10 cellular contexts compared by ENCODE assay signal in genomic region chr7:4774007-4774406, GRCh38. TPM values are rescaled to one million over a fixed set of nuclear protein-coding genes. Genes with fewer than 3 reads are reported as not detected.
DNase-seq lines count a peak whose midpoint lies in the region; ATAC-seq, FAIRE-seq and TF ChIP-seq lines count a peak whose summit lies in the region.
"Had no signal": no experiment of that assay in that cellular context is flagged by ENCODE, and none has a peak within 500 bp of the region (broad histone marks: within the 10 kb centered on the region; RNA-seq: fewer than 3 reads in every experiment).

No MANE protein-coding gene starts in this region.

- peak overlapping the region; percentile 98 for H3K4me3 Mint-ChIP-seq in activated naive CD4-positive, alpha-beta T cell treated with anti-CD3 and anti-CD28 coated beads for 36 hours
- H3K4me3 Mint-ChIP-seq in activated CD4-positive, alpha-beta memory T cell treated with anti-CD3 and anti-CD28 coated beads for 36 hours = peak overlapping the region; percentile 95

- H3K9me3 Mint-ChIP-seq in activated naive CD4-positive, alpha-beta T cell treated with anti-CD3 and anti-CD28 coated beads for 36 hours = no peaks in the 10 kb centered on the region
- no peaks in the 10 kb centered on the region for H3K9me3 Mint-ChIP-seq in activated CD4-positive, alpha-beta memory T cell treated with anti-CD3 and anti-CD28 coated beads for 36 hours

- CTCF ChIA-PET in activated naive CD4-positive, alpha-beta T cell treated with anti-CD3 and anti-CD28 coated beads for 36 hours (lab: Charles Lee) = no interaction called here
- CTCF ChIA-PET in activated CD4-positive, alpha-beta memory T cell treated with anti-CD3 and anti-CD28 coated beads for 36 hours (lab: Charles Lee) = interaction anchor here (3.1 kb wide), 1 partner anchor 18 kb away, joined by 21 read pairs; no protein-coding TSS in a partner anchor

- H3K36me3 Mint-ChIP-seq in activated naive CD4-positive, alpha-beta T cell treated with anti-CD3 and anti-CD28 coated beads for 36 hours (ENCODE audit: low read depth) = peaks cover 7% of the 10 kb centered on the region
- H3K36me3 Mint-ChIP-seq in activated CD4-positive, alpha-beta memory T cell treated with anti-CD3 and anti-CD28 coated beads for 36 hours = peaks cover 8% of the 10 kb centered on the region

- TF ChIP-seq CTCF in kidney (IDR thresholded peaks at IDR 0.05; ENCODE audit: borderline replicate concordance, extremely low read depth, insufficient read depth) = no peak
- TF ChIP-seq CTCF in thoracic aorta (IDR thresholded peaks at IDR 0.05) = no peak

- H3K27ac ChIP-seq in kidney (ENCODE audit: low read depth in 2 of 2, low read length in 2 of 2) = no peak overlapping the region
- peak overlapping the region in 1 of 2 donors; percentile 81 for H3K27ac ChIP-seq in thoracic aorta

- H3K27me3 Mint-ChIP-seq in activated naive CD4-positive, alpha-beta T cell treated with anti-CD3 and anti-CD28 coated beads for 36 hours (ENCODE audit: low read depth) = no peaks in the 10 kb centered on the region
- H3K27me3 Mint-ChIP-seq in activated CD4-positive, alpha-beta memory T cell treated with anti-CD3 and anti-CD28 coated beads for 36 hours = no peaks in the 10 kb centered on the region

- DNase-seq in activated naive CD4-positive, alpha-beta T cell treated with anti-CD3 and anti-CD28 coated beads for 36 hours = no peak
- DNase-seq in activated naive CD4-positive, alpha-beta T cell treated with Interleukin-2 at 50 U/mL for 16 hours = no peak
- DNase-seq in activated CD4-positive, alpha-beta memory T cell treated with anti-CD3 and anti-CD28 coated beads for 36 hours = no peak
- DNase-seq in kidney (no peak), thoracic aorta (ENCODE audit: low spot score) (no peak), cortex of kidney (lab: John Stamatoyannopoulos, UW) (no peak), SIG-M5 (lab: John Stamatoyannopoulos, UW) (no peak)
- DNase-seq: activated CD4-positive, alpha-beta T cell treated with anti-CD3 and anti-CD28 coated beads, Interleukin-2, amount 50 U/mL, for 1 hour; NCI-H1417 treated with DMSO at 0.1 percent for 48 hours had no signal

- no peak overlapping the region for H3K9ac ChIP-seq in kidney (ENCODE audit: low read length in 2 of 2)

- peak overlapping the region; percentile 93 for H3K27ac Mint-ChIP-seq in activated naive CD4-positive, alpha-beta T cell treated with anti-CD3 and anti-CD28 coated beads for 36 hours
- peak overlapping the region; percentile 91 for H3K27ac Mint-ChIP-seq in activated CD4-positive, alpha-beta memory T cell treated with anti-CD3 and anti-CD28 coated beads for 36 hours

- intact Hi-C loops in activated naive CD4-positive, alpha-beta T cell treated with anti-CD3 and anti-CD28 coated beads for 36 hours (cut with micrococcal nuclease) = loop anchor here (2.0 kb wide), 1 partner anchor 35 kb away; no protein-coding TSS in a partner anchor
- intact Hi-C loops in activated CD4-positive, alpha-beta memory T cell treated with anti-CD3 and anti-CD28 coated beads for 36 hours (cut with micrococcal nuclease) = loop anchor here (2.0 kb wide), 1 partner anchor 29 kb away; no protein-coding TSS in a partner anchor
- intact Hi-C loops in kidney (cut with DNase I) = no loop called here

- H3K27me3 ChIP-seq in thoracic aorta (replicated peaks; ENCODE audit: insufficient read depth) = no peaks in the 10 kb centered on the region

- FAIRE-seq in kidney (lab: Jason Lieb, UNC) = no peak

- H3K4me1 ChIP-seq in kidney (ENCODE audit: control insufficient read depth in 1 of 2, insufficient read depth in 1 of 2, low read depth in 1 of 2, low read length in 2 of 2) = peaks cover 7 to 13% of the 10 kb centered on the region in 2 donors
- H3K4me1 ChIP-seq in thoracic aorta (ENCODE audit: control insufficient read depth in 1 of 2, low read depth in 2 of 2) = peaks cover 18 to 34% of the 10 kb centered on the region in 2 donors

- H3K36me3 ChIP-seq in kidney (ENCODE audit: control insufficient read depth in 1 of 2, insufficient read depth in 2 of 2, low read length in 2 of 2) = no peaks in the 10 kb centered on the region
- peaks cover 4% of the 10 kb centered on the region for H3K36me3 ChIP-seq in thoracic aorta

- H3K4me3 ChIP-seq in kidney (ENCODE audit: low read length in 2 of 2) (peak overlapping the region; percentile 86 to 92), thoracic aorta (peak overlapping the region; percentile 80)

- POLR2A ChIA-PET in activated CD4-positive, alpha-beta memory T cell treated with anti-CD3 and anti-CD28 coated beads for 36 hours (lab: Charles Lee) = interaction anchor here (2.3 kb wide), 1 partner anchor 27 kb away, joined by 15 read pairs; no protein-coding TSS in a partner anchor

- H3K4me1 Mint-ChIP-seq in activated naive CD4-positive, alpha-beta T cell treated with anti-CD3 and anti-CD28 coated beads for 36 hours (ENCODE audit: low read depth) = peaks cover 44% of the 10 kb centered on the region
- H3K4me1 Mint-ChIP-seq in activated CD4-positive, alpha-beta memory T cell treated with anti-CD3 and anti-CD28 coated beads for 36 hours (ENCODE audit: low read depth) = peaks cover 36% of the 10 kb centered on the region

- H3K9me3 ChIP-seq in kidney (ENCODE audit: control insufficient read depth in 1 of 2, low read length in 2 of 2) (no peaks in the 10 kb centered on the region), thoracic aorta (no peaks in the 10 kb centered on the region)

- ATAC-seq in thoracic aorta (ENCODE audit: insufficient number of reproducible peaks, low FRiP score, low read depth) (no peak), HG03135 (IDR thresholded peaks at IDR 0.05; ENCODE audit: unreplicated experiment) (no peak)

RNA-seq across cellular contexts. Expression of gene AP5Z1, which starts 1.4 kb away (rescaled TPM):
- total RNA-seq in activated naive CD4-positive, alpha-beta T cell treated with anti-CD3 and anti-CD28 coated beads for 36 hours = 10 to 100 TPM; 15.3 to 18.1 TPM
- total RNA-seq in activated CD4-positive, alpha-beta memory T cell treated with anti-CD3 and anti-CD28 coated beads for 36 hours = 10 to 100 TPM; 21.6 to 24.1 TPM
- total RNA-seq in kidney = 38.5 TPM
- polyA plus RNA-seq in kidney (ENCODE audit: insufficient read depth, low read depth, low replicate concordance) = 23.4 TPM
- 10 to 100 TPM; 40.3 to 42.0 TPM for total RNA-seq in thoracic aorta
